8 cellular contexts compared by ENCODE assay signal in genomic region chr2:96359310-96359709, GRCh38. TPM values are rescaled to one million over a fixed set of nuclear protein-coding genes. Genes with fewer than 3 reads are reported as not detected.
A peak's percentile ranks its signal among the peaks of the same experiment; 100 is the strongest.
DNase-seq lines count a peak whose midpoint lies in the region; ATAC-seq and TF ChIP-seq lines count a peak whose summit lies in the region.

No MANE protein-coding gene starts in this region.

- ATAC-seq in Right ventricle myocardium inferior: no peak
- no peak for ATAC-seq in HG03571 (IDR thresholded peaks at IDR 0.05; ENCODE audit: unreplicated experiment)
- no peak for ATAC-seq in GM19023 (IDR thresholded peaks at IDR 0.05; ENCODE audit: unreplicated experiment)

- no peaks in the 10 kb centered on the region for H3K9me3 ChIP-seq in cardiac muscle cell (ENCODE audit: low read depth)
- no peaks in the 10 kb centered on the region for H3K9me3 ChIP-seq in tibial nerve

- TF ChIP-seq EP300 in tibial nerve (IDR thresholded peaks at IDR 0.05): no peak

- H3K36me3 ChIP-seq in cardiac muscle cell: no peaks in the 10 kb centered on the region
- H3K36me3 ChIP-seq in tibial nerve: no peaks in the 10 kb centered on the region

- H3K4me1 ChIP-seq in cardiac muscle cell (ENCODE audit: low read depth) (no peaks in the 10 kb centered on the region), tibial nerve (peaks cover 0 to 14% (median 0%) of the 10 kb centered on the region in 4 donors)

- no peak for TF ChIP-seq POLR2A in tibial nerve (IDR thresholded peaks at IDR 0.05)

- TF ChIP-seq CTCF in cardiac muscle cell (IDR thresholded peaks at IDR 0.05; ENCODE audit: low read depth, low read length) (peak; percentile 16), tibial nerve (IDR thresholded peaks at IDR 0.05) (peak in 3 of 5 experiments; percentile 9 to 27 (median 9))

- no peak overlapping the region for H3K4me3 ChIP-seq in cardiac muscle cell
- H3K4me3 ChIP-seq in tibial nerve: no peak overlapping the region

- DNase-seq in cardiac muscle cell (ENCODE audit: low read depth in 1 of 2, low spot score in 1 of 2) (no peak), Right ventricle myocardium inferior (ENCODE audit: missing footprints) (no peak), globus pallidus (ENCODE audit: low spot score) (peak; percentile 86), tibial nerve (ENCODE audit: low spot score in 2 of 2) (peak in 1 of 2 donors; percentile 27), amniotic stem cell (lab: John Stamatoyannopoulos, UW) (no peak)
- DNase-seq in activated CD4-positive, alpha-beta T cell treated with anti-CD3 and anti-CD28 coated beads for 48 hours: peak; percentile 21

- 49 to 75% methylated on average over 2 of the region's 2 CpGs for WGBS in tibial nerve, 2 donors

- intact Hi-C loops in Right ventricle myocardium inferior (cut with DNase I): loop anchor here (5.0 kb wide), 2 partner anchors 48 to 148 kb away; partner anchors contain the start of gene NEURL3

- no peaks in the 10 kb centered on the region for H3K27me3 ChIP-seq in cardiac muscle cell
- no peaks in the 10 kb centered on the region for H3K27me3 ChIP-seq in tibial nerve

- H3K27ac ChIP-seq in cardiac muscle cell (no peak overlapping the region), tibial nerve (peak overlapping the region in 1 of 4 donors; percentile 2)

RNA-seq across cellular contexts. Expression of gene NCAPH, which starts 23.7 kb away (rescaled TPM):
- total RNA-seq in cardiac muscle cell (9.3 and 21.3 TPM in 2 replicates), Right ventricle myocardium inferior (1.1 TPM), tibial nerve (1 to 10 TPM; 1.1 to 5.1 (median 2.9) TPM)
- 6.3 and 18.1 TPM in 2 replicates for polyA plus RNA-seq in cardiac muscle cell

RNA-seq across cellular contexts. Expression of gene ITPRIPL1, which starts 34.2 kb away (rescaled TPM):
- total RNA-seq in cardiac muscle cell (1.1 and 1.3 TPM in 2 replicates), Right ventricle myocardium inferior (1.4 TPM), tibial nerve (1 to 10 TPM in 3 of 4 donors, under 1 TPM in 1; 0.98 to 4.2 (median 2.2) TPM)
- polyA plus RNA-seq in cardiac muscle cell: 1.3 and 1.5 TPM in 2 replicates

RNA-seq across cellular contexts. Expression of gene SNRNP200, which starts 54.0 kb away (rescaled TPM):
- total RNA-seq in cardiac muscle cell: 58.6 and 85.3 TPM in 2 replicates
- polyA plus RNA-seq in cardiac muscle cell: 96.4 and 97.1 TPM in 2 replicates
- 50.9 TPM for total RNA-seq in Right ventricle myocardium inferior
- total RNA-seq in tibial nerve: 100 to 1,000 TPM in 1 of 4 donors, 10 to 100 TPM in 3; 79.4 to 106 (median 90.1) TPM

Comparison
In these comparisons a context has a peak if more than half of its experiments do, and no peak if none do; other contexts are left out.
1. DNase-seq: peak in activated CD4-positive, alpha-beta T cell treated with anti-CD3 and anti-CD28 coated beads for 48 hours (single experiment) and globus pallidus (single experiment); none in cardiac muscle cell (0 of 2), Right ventricle myocardium inferior (single experiment) and amniotic stem cell (single experiment).